24 cellular contexts compared by ENCODE assay signal in the genomic region with DNA sequence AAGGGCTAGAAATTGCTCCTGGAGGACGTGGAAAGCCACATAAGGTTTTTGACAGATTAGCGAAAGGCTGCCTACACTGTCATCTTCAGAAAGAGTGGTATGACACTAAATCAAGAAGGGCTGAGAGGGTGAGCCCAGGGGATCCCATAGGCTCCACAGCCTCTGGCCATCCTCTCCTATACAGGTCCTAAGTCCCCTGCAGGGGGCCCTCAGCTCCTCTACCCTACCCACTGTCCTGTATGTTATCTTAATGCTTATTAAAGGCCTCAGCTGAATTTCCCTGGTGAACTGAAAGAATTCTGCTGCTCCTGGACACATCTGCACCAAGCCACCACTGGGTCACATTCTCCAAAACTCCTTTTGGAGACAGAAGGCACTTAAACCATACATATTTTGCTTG.
"Had no signal": no experiment of that assay in that cellular context is flagged by ENCODE, and none has a peak within 500 bp of the region (broad histone marks: within the 10 kb centered on the region; RNA-seq: fewer than 3 reads in every experiment).

No MANE protein-coding gene starts in this region.

- H3K27me3 ChIP-seq: ascending aorta, body of pancreas had no signal

- H3K9me3 ChIP-seq: ascending aorta, body of pancreas had no signal

- H3K4me1 ChIP-seq: ascending aorta had no signal

- H3K9me3 Mint-ChIP-seq: activated CD8-positive, alpha-beta T cell treated with anti-CD3 and anti-CD28 coated beads for 36 hours; activated T-cell treated with anti-CD3 and anti-CD28 coated beads, Interleukin-2, amount 50 U/mL, for 72 hours; T-cell had no signal

- H3K4me3 Mint-ChIP-seq: activated CD8-positive, alpha-beta T cell treated with anti-CD3 and anti-CD28 coated beads for 36 hours; activated T-cell treated with anti-CD3 and anti-CD28 coated beads, Interleukin-2, amount 50 U/mL, for 72 hours; T-cell had no signal

- H3K27ac ChIP-seq: ascending aorta, body of pancreas, SK-N-MC, VCaP had no signal

- ATAC-seq: activated CD8-positive, alpha-beta T cell treated with anti-CD3 and anti-CD28 coated beads for 36 hours; activated T-cell treated with anti-CD3 and anti-CD28 coated beads, Interleukin-2, amount 50 U/mL, for 72 hours; body of pancreas; Right ventricle myocardium inferior; T-cell had no signal

- H3K27ac Mint-ChIP-seq: activated CD8-positive, alpha-beta T cell treated with anti-CD3 and anti-CD28 coated beads for 36 hours; activated T-cell treated with anti-CD3 and anti-CD28 coated beads, Interleukin-2, amount 50 U/mL, for 72 hours had no signal

- H3K4me3 ChIP-seq: ascending aorta, body of pancreas, SK-N-MC had no signal

- H3K27me3 Mint-ChIP-seq: activated CD8-positive, alpha-beta T cell treated with anti-CD3 and anti-CD28 coated beads for 36 hours; T-cell had no signal

- DNase-seq: activated CD4-positive, alpha-beta T cell treated with anti-CD3 and anti-CD28 coated beads for 4 hours; activated CD8-positive, alpha-beta memory T cell treated with anti-CD3 and anti-CD28 coated beads, Interleukin-2, amount 50 U/mL, for 4 hours; activated CD8-positive, alpha-beta T cell treated with anti-CD3 and anti-CD28 coated beads for 36 hours; activated naive CD4-positive, alpha-beta T cell treated with anti-CD3 and anti-CD28 coated beads, Interleukin-2, amount 50 U/mL, for 16 hours; activated T-cell treated with anti-CD3 and anti-CD28 coated beads, Interleukin-2, amount 50 U/mL, for 72 hours; amniotic stem cell; body of pancreas; central memory CD4-positive, alpha-beta T cell; Kasumi-1; NCI-H1048; NCI-H146; NCI-H187 treated with DMSO at 0.1 percent for 48 hours; NCI-H2081 treated with DMSO at 0.1 percent for 48 hours; NCI-H2171; NCI-H2227 treated with DMSO at 0.1 percent for 48 hours; NCI-H526 treated with DMSO at 0.1 percent for 48 hours; NCI-H82; RPMI8226; T-cell had no signal

- FAIRE-seq: bronchial epithelial cell had no signal
